8 cellular contexts compared by ENCODE assay signal in the genomic region with DNA sequence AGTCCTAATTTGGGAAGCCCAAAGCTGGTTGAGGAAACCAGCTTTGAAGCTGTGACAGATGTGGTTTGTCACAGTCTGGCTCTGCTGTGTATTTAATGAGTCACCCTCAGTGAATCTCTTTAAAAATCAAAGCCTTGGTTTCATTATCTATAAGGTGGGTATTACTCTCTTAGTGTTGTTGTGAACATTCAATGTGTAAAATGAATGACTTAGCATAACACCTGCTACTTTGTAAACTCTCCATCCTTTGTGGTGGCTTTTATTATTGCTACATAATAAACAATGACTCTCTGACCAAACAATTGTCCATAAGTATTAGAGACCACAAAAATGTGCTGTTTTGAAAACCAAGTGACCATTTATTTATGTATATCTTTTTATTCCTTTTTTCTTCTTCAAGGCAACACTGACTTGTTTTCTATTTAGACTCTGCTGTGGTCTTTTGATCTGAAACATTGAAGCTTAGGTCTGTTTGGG. TPM values are rescaled to one million over a fixed set of nuclear protein-coding genes. Genes with fewer than 3 reads are reported as not detected.
DNase-seq lines count a peak whose midpoint lies in the region; ATAC-seq, FAIRE-seq and TF ChIP-seq lines count a peak whose summit lies in the region.

No MANE protein-coding gene starts in this region.

- peak overlapping the region; percentile 55 to 66 (median 59) for H3K27ac ChIP-seq in gastroesophageal sphincter
- H3K27ac ChIP-seq in testis: no peak overlapping the region
- H3K27ac ChIP-seq in kidney (ENCODE audit: low read depth in 2 of 2, low read length in 2 of 2): no peak overlapping the region

- DNase-seq in Caco-2 (no peak), NCI-H2081 (lab: John Stamatoyannopoulos, UW) (peak; percentile 29 to 75), NCI-H526 (lab: John Stamatoyannopoulos, UW) (no peak), testis (no peak), kidney (no peak)
- no peak for DNase-seq in activated naive CD4-positive, alpha-beta T cell treated with Interleukin-2 at 50 U/mL for 16 hours

- H3K9me3 ChIP-seq in Caco-2: peaks cover 14% of the 10 kb centered on the region
- H3K9me3 ChIP-seq in gastroesophageal sphincter: no peaks in the 10 kb centered on the region
- no peaks in the 10 kb centered on the region for H3K9me3 ChIP-seq in testis
- no peaks in the 10 kb centered on the region for H3K9me3 ChIP-seq in kidney (ENCODE audit: control insufficient read depth in 1 of 2, low read length in 2 of 2)

- H3K4me1 Mint-ChIP-seq in Caco-2 (ENCODE audit: low read depth, unreplicated experiment): peaks cover 35% of the 10 kb centered on the region

- H3K36me3 Mint-ChIP-seq in Caco-2 (ENCODE audit: insufficient read depth, unreplicated experiment): peaks cover 44% of the 10 kb centered on the region

- ATAC-seq in GM21723 (IDR thresholded peaks at IDR 0.05; ENCODE audit: unreplicated experiment) (peak; percentile 70), gastroesophageal sphincter (no peak)

- H3K9ac ChIP-seq in kidney (ENCODE audit: low read length in 2 of 2): no peak overlapping the region

- no peak overlapping the region for H3K4me3 ChIP-seq in Caco-2 (ENCODE audit: low read depth, low read length)
- H3K4me3 ChIP-seq in gastroesophageal sphincter: no peak overlapping the region
- H3K4me3 ChIP-seq in testis: no peak overlapping the region
- H3K4me3 ChIP-seq in kidney (ENCODE audit: low read length in 2 of 2): no peak overlapping the region

- POLR2A ChIA-PET in Caco-2 (lab: Charles Lee): no interaction called here

- CTCF ChIA-PET in Caco-2 (lab: Charles Lee): interaction anchor here (0.5 kb wide), 1 partner anchor 113 kb away, joined by 4 read pairs; no protein-coding TSS in a partner anchor

- H3K36me3 ChIP-seq in Caco-2 (ENCODE audit: control insufficient read depth, insufficient read depth, low read length): peaks cover 1% of the 10 kb centered on the region; the same call in 1 of the 2 replicates
- H3K36me3 ChIP-seq in gastroesophageal sphincter: no peaks in the 10 kb centered on the region
- H3K36me3 ChIP-seq in testis (ENCODE audit: low read depth, missing control alignments): no peaks in the 10 kb centered on the region
- H3K36me3 ChIP-seq in kidney (ENCODE audit: control insufficient read depth in 1 of 2, insufficient read depth in 2 of 2, low read length in 2 of 2): no peaks in the 10 kb centered on the region

- TF ChIP-seq POLR2A in gastroesophageal sphincter (IDR thresholded peaks at IDR 0.05) (no peak), testis (IDR thresholded peaks at IDR 0.05) (no peak)

- peaks cover 13% of the 10 kb centered on the region for H3K9me3 Mint-ChIP-seq in Caco-2 (ENCODE audit: unreplicated experiment)

- no peak for TF ChIP-seq EP300 in gastroesophageal sphincter (IDR thresholded peaks at IDR 0.05)

- TF ChIP-seq CTCF in Caco-2 (IDR thresholded peaks at IDR 0.05; ENCODE audit: insufficient read depth in 1 of 2, low read depth in 1 of 2, low read length in 1 of 2, severe bottlenecking in 1 of 2, unreplicated experiment in 1 of 2): no peak
- no peak for TF ChIP-seq CTCF in gastroesophageal sphincter (IDR thresholded peaks at IDR 0.05)
- TF ChIP-seq CTCF in testis (IDR thresholded peaks at IDR 0.05): no peak
- TF ChIP-seq CTCF in kidney (IDR thresholded peaks at IDR 0.05; ENCODE audit: borderline replicate concordance, extremely low read depth, insufficient read depth): no peak

- peak overlapping the region; percentile 75 for H3K27ac Mint-ChIP-seq in Caco-2 (ENCODE audit: unreplicated experiment)

- H3K27me3 Mint-ChIP-seq in Caco-2 (ENCODE audit: insufficient read depth, unreplicated experiment): no peaks in the 10 kb centered on the region

- no peaks in the 10 kb centered on the region for H3K27me3 ChIP-seq in Caco-2 (replicated peaks; ENCODE audit: control insufficient read depth, insufficient read depth, low read length)
- H3K27me3 ChIP-seq in gastroesophageal sphincter: no peaks in the 10 kb centered on the region
- H3K27me3 ChIP-seq in testis: no peaks in the 10 kb centered on the region

- H3K4me1 ChIP-seq in Caco-2 (peaks cover 50% of the 10 kb centered on the region), gastroesophageal sphincter (peaks cover 17 to 74% (median 34%) of the 10 kb centered on the region in 3 donors), testis (no peaks in the 10 kb centered on the region), kidney (ENCODE audit: control insufficient read depth in 1 of 2, insufficient read depth in 1 of 2, low read depth in 1 of 2, low read length in 2 of 2) (peaks cover 0 to 9% of the 10 kb centered on the region in 2 donors)

- no peak for FAIRE-seq in kidney (lab: Jason Lieb, UNC)

- BruUV-seq in Caco-2 (replicated peaks; lab: Mats Ljungman, UMichigan): no TSS peak

- intact Hi-C loops in Caco-2 (cut with micrococcal nuclease; ENCODE audit: unreplicated experiment) (loop anchor here (1.0 to 2.0 kb wide), 2 partner anchors 16 to 34 kb away; no protein-coding TSS in a partner anchor), testis (cut with DNase I; ENCODE audit: low total_unique reads) (no loop called here), kidney (cut with DNase I) (no loop called here)

- peak overlapping the region; percentile 16 for H3K4me3 Mint-ChIP-seq in Caco-2 (ENCODE audit: unreplicated experiment)

RNA-seq across cellular contexts. Expression of gene PLCB1, which starts 24.6 kb away (rescaled TPM):
- total RNA-seq in Caco-2 (2022) (101 and 105 TPM in 2 replicates), gastroesophageal sphincter (100 to 1,000 TPM in 1 of 4 donors, 10 to 100 TPM in 3; 60.8 to 104 (median 69.0) TPM), testis (1 to 10 TPM; 8.2 to 9.8 TPM), kidney (107 TPM)
- polyA plus RNA-seq in testis (ENCODE audit: insufficient read depth, low read depth, low replicate concordance) (3.1 TPM), kidney (ENCODE audit: insufficient read depth, low read depth, low replicate concordance) (9.4 TPM)

Comparison
In these comparisons a context has a peak if more than half of its experiments do, and no peak if none do; other contexts are left out.
1. DNase-seq: peak in NCI-H2081 (2 of 2); none in Caco-2 (0 of 2), NCI-H526 (0 of 2), testis (single experiment), kidney (single experiment) and activated naive CD4-positive, alpha-beta T cell treated with Interleukin-2 at 50 U/mL for 16 hours (single experiment).
2. H3K27ac ChIP-seq: peak in gastroesophageal sphincter (4 of 4); none in testis (0 of 2) and kidney (0 of 2).